Comparison of ENCODE assay signal across 14 cellular contexts in genomic region chr9:83231039-83231438, GRCh38.
DNase-seq lines count a peak whose midpoint lies in the region; ATAC-seq and TF ChIP-seq lines count a peak whose summit lies in the region.
"Had no signal": no experiment of that assay in that cellular context is flagged by ENCODE, and none has a peak within 500 bp of the region (broad histone marks: within the 10 kb centered on the region; RNA-seq: fewer than 3 reads in every experiment).

No MANE protein-coding gene starts in this region.

- H3K27me3 Mint-ChIP-seq in activated T-helper 1 cell treated with anti-CD3 and anti-CD28 coated beads, Interleukin-12 subunit alpha, Interleukin-12 subunit beta, Interleukin-2, Interleukin-4 antibody, amounts not matched to agents 30 ng/mL and 10 ng/mL and 1 ng/mL, durations not matched to agents 14 hours and 24 hours and 36 hours (ENCODE audit: insufficient read depth): no peaks in the 10 kb centered on the region

- no peak for TF ChIP-seq CTCF in foreskin keratinocyte (conservative IDR thresholded peaks at IDR 0.05)
- no peak for TF ChIP-seq CTCF in GM13976 (IDR thresholded peaks at IDR 0.05; ENCODE audit: borderline replicate concordance, control extremely low read depth, extremely low read depth, insufficient read depth, missing control alignments)

- no peaks in the 10 kb centered on the region for H3K4me1 ChIP-seq in foreskin keratinocyte

- H3K36me3 Mint-ChIP-seq in activated T-helper 1 cell treated with anti-CD3 and anti-CD28 coated beads, Interleukin-12 subunit alpha, Interleukin-12 subunit beta, Interleukin-2, Interleukin-4 antibody, amounts not matched to agents 30 ng/mL and 10 ng/mL and 1 ng/mL, durations not matched to agents 14 hours and 24 hours and 36 hours (ENCODE audit: low read depth): no peaks in the 10 kb centered on the region
- H3K36me3 Mint-ChIP-seq: CD8-positive, alpha-beta T cell; natural killer cell; stimulated activated naive B cell treated with anti-CD40 and anti-IgM and Interleukin-4, amounts not matched to agents 10 μg/mL and 1 μg/mL and 100 μg/mL, for 72 hours had no signal

- peak; percentile 52 for ATAC-seq in GM18867 (IDR thresholded peaks at IDR 0.05; ENCODE audit: unreplicated experiment)
- peak; percentile 58 for ATAC-seq in foreskin keratinocyte
- ATAC-seq: CD8-positive, alpha-beta T cell; K562; natural killer cell had no signal

- no peaks in the 10 kb centered on the region for H3K27me3 ChIP-seq in foreskin keratinocyte

- intact Hi-C loops in activated T-helper 1 cell treated with anti-CD3 and anti-CD28 coated beads, Interleukin-12 subunit alpha, Interleukin-12 subunit beta, Interleukin-2, Interleukin-4 antibody, amounts not matched to agents 30 ng/mL and 10 ng/mL and 1 ng/mL, durations not matched to agents 14 hours and 24 hours and 36 hours (cut with micrococcal nuclease): no loop called here

- in situ Hi-C loops in ACHN (cut with HindIII; ENCODE audit: low pct_ligation_motif_present, low pct_unique_long_range_greater_than_20kb, low sequenced_read_pairs): no loop called here
- in situ Hi-C loops in GM13976 (cut with MboI; ENCODE audit: low sequenced_read_pairs, unreplicated experiment): no loop called here

- no peaks in the 10 kb centered on the region for H3K4me1 Mint-ChIP-seq in activated T-helper 1 cell treated with anti-CD3 and anti-CD28 coated beads, Interleukin-12 subunit alpha, Interleukin-12 subunit beta, Interleukin-2, Interleukin-4 antibody, amounts not matched to agents 30 ng/mL and 10 ng/mL and 1 ng/mL, durations not matched to agents 14 hours and 24 hours and 36 hours (ENCODE audit: low read depth)
- H3K4me1 Mint-ChIP-seq: natural killer cell; stimulated activated naive B cell treated with anti-CD40 and anti-IgM and Interleukin-4, amounts not matched to agents 10 μg/mL and 1 μg/mL and 100 μg/mL, for 72 hours had no signal

- no peak overlapping the region for H3K27ac Mint-ChIP-seq in activated T-helper 1 cell treated with anti-CD3 and anti-CD28 coated beads, Interleukin-12 subunit alpha, Interleukin-12 subunit beta, Interleukin-2, Interleukin-4 antibody, amounts not matched to agents 30 ng/mL and 10 ng/mL and 1 ng/mL, durations not matched to agents 14 hours and 24 hours and 36 hours
- H3K27ac Mint-ChIP-seq: CD8-positive, alpha-beta T cell; natural killer cell; stimulated activated naive B cell treated with anti-CD40 and anti-IgM and Interleukin-4, amounts not matched to agents 10 μg/mL and 1 μg/mL and 100 μg/mL, for 72 hours had no signal

- DNase-seq in ACHN: peak; percentile 6
- DNase-seq in NAMALWA (ENCODE audit: low spot score): peak; percentile 47
- no peak for DNase-seq in foreskin keratinocyte
- DNase-seq in GM13976 (ENCODE audit: low spot score): no peak
- DNase-seq in NCI-H2171 (lab: John Stamatoyannopoulos, UW): no peak
- DNase-seq in activated T-helper 1 cell treated with anti-CD3 and anti-CD28 coated beads, Interleukin-12 subunit alpha, Interleukin-12 subunit beta, Interleukin-2, Interleukin-4 antibody, amounts not matched to agents 30 ng/mL and 10 ng/mL and 1 ng/mL, durations not matched to agents 14 hours and 24 hours and 36 hours (ENCODE audit: low spot score): no peak
- DNase-seq in NCI-H1694 (lab: John Stamatoyannopoulos, UW): no peak
- DNase-seq: CD8-positive, alpha-beta T cell; natural killer cell; NCI-H510A treated with DMSO at 0.1 percent for 48 hours; stimulated activated naive B cell treated with anti-CD40 and anti-IgM and Interleukin-4, amounts not matched to agents 10 μg/mL and 1 μg/mL and 100 μg/mL, for 72 hours; SW 1271 had no signal

- no peak overlapping the region for H3K4me3 Mint-ChIP-seq in activated T-helper 1 cell treated with anti-CD3 and anti-CD28 coated beads, Interleukin-12 subunit alpha, Interleukin-12 subunit beta, Interleukin-2, Interleukin-4 antibody, amounts not matched to agents 30 ng/mL and 10 ng/mL and 1 ng/mL, durations not matched to agents 14 hours and 24 hours and 36 hours
- H3K4me3 Mint-ChIP-seq: CD8-positive, alpha-beta T cell; natural killer cell; stimulated activated naive B cell treated with anti-CD40 and anti-IgM and Interleukin-4, amounts not matched to agents 10 μg/mL and 1 μg/mL and 100 μg/mL, for 72 hours had no signal

- H3K27ac ChIP-seq in foreskin keratinocyte: no peak overlapping the region

- H3K9me3 Mint-ChIP-seq in activated T-helper 1 cell treated with anti-CD3 and anti-CD28 coated beads, Interleukin-12 subunit alpha, Interleukin-12 subunit beta, Interleukin-2, Interleukin-4 antibody, amounts not matched to agents 30 ng/mL and 10 ng/mL and 1 ng/mL, durations not matched to agents 14 hours and 24 hours and 36 hours: no peaks in the 10 kb centered on the region
- H3K9me3 Mint-ChIP-seq: CD8-positive, alpha-beta T cell had no signal

Comparison
In these comparisons a context has a peak if more than half of its experiments do, and no peak if none do; other contexts are left out.
1. DNase-seq: peak in ACHN (single experiment) and NAMALWA (single experiment); none in foreskin keratinocyte (0 of 2), GM13976 (single experiment), NCI-H2171 (single experiment), activated T-helper 1 cell treated with anti-CD3 and anti-CD28 coated beads, Interleukin-12 subunit alpha, Interleukin-12 subunit beta, Interleukin-2, Interleukin-4 antibody, amounts not matched to agents 30 ng/mL and 10 ng/mL and 1 ng/mL, durations not matched to agents 14 hours and 24 hours and 36 hours (single experiment) and NCI-H1694 (single experiment).